In genomic region chr17:79090503-79091372, GRCh38 we compare ENCODE assay signal across 1 cellular context.
TF ChIP-seq lines count a peak whose summit lies in the region.

No MANE protein-coding gene starts in this region.

TF ChIP-seq in HepG2, 621 proteins besides CTCF, POLR2A, EP300 and RAD21:
- TF ChIP-seq JDP2 (CRISPR knock-in tag; IDR thresholded peaks at IDR 0.05; ENCODE audit: borderline replicate concordance) = no peak
- peak; percentile 32 for TF ChIP-seq ZNF687 (CRISPR knock-in tag; IDR thresholded peaks at IDR 0.05)
- 0 out of 2 replicates have a peak, but pooled peaks have one; percentile 22 for TF ChIP-seq ZNF777 (CRISPR knock-in tag; IDR thresholded peaks at IDR 0.05)
- TF ChIP-seq HNF1A (IDR thresholded peaks at IDR 0.05; ENCODE audit: low read depth) = no peak
- no peak for TF ChIP-seq HNF1A (CRISPR knock-in tag; IDR thresholded peaks at IDR 0.05; ENCODE audit: borderline replicate concordance)
- no peak for TF ChIP-seq ZNF569 (CRISPR knock-in tag; IDR thresholded peaks at IDR 0.05; ENCODE audit: borderline replicate concordance)
- no peak for TF ChIP-seq ZNF318 (CRISPR knock-in tag; IDR thresholded peaks at IDR 0.05)
- TF ChIP-seq ZNF230 (CRISPR knock-in tag; IDR thresholded peaks at IDR 0.05) = no peak
- TF ChIP-seq CREM (IDR thresholded peaks at IDR 0.05) = no peak
- 0 out of 2 replicates have a peak, but pooled peaks have one; percentile 20 for TF ChIP-seq CREM (CRISPR knock-in tag; IDR thresholded peaks at IDR 0.05)
- TF ChIP-seq MNT (IDR thresholded peaks at IDR 0.05) = peak; percentile 95
- 0 out of 2 replicates have a peak, but pooled peaks have one; percentile 30 for TF ChIP-seq ZNF740 (CRISPR knock-in tag; IDR thresholded peaks at IDR 0.05)
- no peak for TF ChIP-seq ZSCAN21 (CRISPR knock-in tag; IDR thresholded peaks at IDR 0.05; ENCODE audit: borderline replicate concordance)
- 0 out of 2 replicates have a peak, but pooled peaks have one; percentile 10 for TF ChIP-seq AKAP8 (CRISPR knock-in tag; IDR thresholded peaks at IDR 0.05)
- peak; percentile 45 for TF ChIP-seq HNRNPLL (IDR thresholded peaks at IDR 0.05; ENCODE audit: low read depth, low read length, poor library complexity, severe bottlenecking)
- TF ChIP-seq KDM2A (CRISPR knock-in tag; IDR thresholded peaks at IDR 0.05; ENCODE audit: borderline replicate concordance, low read depth) = peak; percentile 52; the same call in 1 of the 2 replicates
- no peak for TF ChIP-seq MBNL3 (CRISPR knock-in tag; conservative IDR thresholded peaks at IDR 0.05)
- TF ChIP-seq GABPB1 (CRISPR knock-in tag; IDR thresholded peaks at IDR 0.05) = 0 out of 2 replicates have a peak, but pooled peaks have one; percentile 8
- TF ChIP-seq CENPX (CRISPR knock-in tag; IDR thresholded peaks at IDR 0.05) = no peak
- peak; percentile 1; the same call in 1 of the 2 replicates for TF ChIP-seq TFDP1 (CRISPR knock-in tag; IDR thresholded peaks at IDR 0.05; ENCODE audit: borderline replicate concordance)
- TF ChIP-seq TBX2 (CRISPR knock-in tag; IDR thresholded peaks at IDR 0.05; ENCODE audit: borderline replicate concordance) = no peak
- no peak for TF ChIP-seq ZNF646 (CRISPR knock-in tag; IDR thresholded peaks at IDR 0.05)
- TF ChIP-seq CEBPB (IDR thresholded peaks at IDR 0.05; ENCODE audit: borderline replicate concordance, low read depth, low read length) = no peak
TF ChIP-seq in HepG2: peak in this region for 10.
